Comparison of ENCODE assay signal across 19 cellular contexts in genomic region chr5:62653001-62653863, GRCh38.
DNase-seq lines count a peak whose midpoint lies in the region; ATAC-seq and TF ChIP-seq lines count a peak whose summit lies in the region.
"Had no signal": no experiment of that assay in that cellular context is flagged by ENCODE, and none has a peak within 500 bp of the region (broad histone marks: within the 10 kb centered on the region; RNA-seq: fewer than 3 reads in every experiment).

No MANE protein-coding gene starts in this region.

- intact Hi-C loops in heart right ventricle (cut with DNase I) (no loop called here), cardiac septum (cut with DNase I) (no loop called here), left ventricle myocardium superior (cut with micrococcal nuclease) (no loop called here)

- peak overlapping the region in 3 of 10 donors; percentile 26 to 36 (median 28) for H3K27ac ChIP-seq in heart right ventricle
- H3K27ac ChIP-seq: foreskin keratinocyte, upper lobe of right lung had no signal

- DNase-seq in heart right ventricle, result no peak
- no peak for DNase-seq in cardiac septum (ENCODE audit: low spot score)
- peak; percentile 39 for DNase-seq in SKM-1 treated with dmso at 0.1 percent for 144 hours (lab: John Stamatoyannopoulos, UW; ENCODE audit: unreplicated experiment)
- DNase-seq in left ventricle myocardium superior, result no peak
- DNase-seq in NCI-H2196 (lab: John Stamatoyannopoulos, UW; ENCODE audit: unreplicated experiment), result no peak
- DNase-seq: ACHN; activated CD4-positive, alpha-beta T cell treated with anti-CD3 and anti-CD28 coated beads, Interleukin-2, amount 50 U/mL, for 48 hours; CD8-positive, alpha-beta T cell; endodermal cell; foreskin keratinocyte; mesenchymal stem cell; NCI-H1694 treated with DMSO at 0.1 percent for 48 hours; NCI-H446; stimulated activated CD4-positive, alpha-beta T cell treated with anti-CD3 and anti-CD28 coated beads, Interleukin-15, amount 100 ng/mL, for 24 hours; stimulated activated naive CD8-positive, alpha-beta T cell treated with anti-CD3 and anti-CD28 coated beads, Interleukin-15, Interleukin-2, amounts not matched to agents 100 U/mL and 50 U/mL, for 24 hours; upper lobe of right lung had no signal

- ATAC-seq in heart right ventricle, result peak in 6 of 8 donors; percentile 39 to 83 (median 55)
- peak; percentile 33 for ATAC-seq in left ventricle myocardium superior
- no peak for ATAC-seq in esophagus mucosa
- no peak for ATAC-seq in HG02970 (IDR thresholded peaks at IDR 0.05; ENCODE audit: low FRiP score, unreplicated experiment)
- ATAC-seq in HG02938 (IDR thresholded peaks at IDR 0.05; ENCODE audit: unreplicated experiment), result no peak
- ATAC-seq: CD8-positive, alpha-beta T cell; foreskin keratinocyte; stimulated activated naive CD8-positive, alpha-beta T cell treated with anti-CD3 and anti-CD28 coated beads, Interleukin-15, Interleukin-2, amounts not matched to agents 100 U/mL and 50 U/mL, for 24 hours; upper lobe of right lung had no signal

- H3K27me3 ChIP-seq in heart right ventricle, result no peaks in the 10 kb centered on the region
- H3K27me3 ChIP-seq: foreskin keratinocyte, upper lobe of right lung had no signal

- WGBS in heart right ventricle, 2 donors, result 51 to 57% methylated on average over 7 of the region's 7 CpGs

- H3K4me3 ChIP-seq in heart right ventricle, result no peak overlapping the region
- H3K4me3 ChIP-seq: upper lobe of right lung had no signal

- H3K4me1 ChIP-seq in heart right ventricle, result peaks cover 0 to 12% (median 0%) of the 10 kb centered on the region in 9 donors
- H3K4me1 ChIP-seq: upper lobe of right lung had no signal

- no peaks in the 10 kb centered on the region for H3K36me3 ChIP-seq in heart right ventricle
- H3K36me3 ChIP-seq: upper lobe of right lung had no signal

- peaks cover 0 to 3% (median 0%) of the 10 kb centered on the region in 11 donors for H3K9me3 ChIP-seq in heart right ventricle
- H3K9me3 ChIP-seq: upper lobe of right lung had no signal

- TF ChIP-seq CTCF in heart right ventricle (IDR thresholded peaks at IDR 0.05), result no peak

Comparison
In these comparisons a context has a peak if more than half of its experiments do, and no peak if none do; other contexts are left out.
1. ATAC-seq: peak in heart right ventricle (6 of 8) and left ventricle myocardium superior (single experiment); none in esophagus mucosa (single experiment), HG02970 (single experiment) and HG02938 (single experiment).